Comparison of ENCODE assay signal across 9 cellular contexts in genomic region chr9:3410461-3410860, GRCh38.
"Had no signal": no experiment of that assay in that cellular context is flagged by ENCODE, and none has a peak within 500 bp of the region (broad histone marks: within the 10 kb centered on the region; RNA-seq: fewer than 3 reads in every experiment).

No MANE protein-coding gene starts in this region.

- FAIRE-seq: H1, H54, HTR-8/SVneo, K562 had no signal

- DNase-seq: H9, HCEC 1CT, IMR-90, KG1 had no signal

- ATAC-seq: GM23338, K562 had no signal
